Comparison of ENCODE assay signal across 19 cellular contexts in genomic region chr7:74518654-74519053, GRCh38.
"Had no signal": no experiment of that assay in that cellular context is flagged by ENCODE, and none has a peak within 500 bp of the region (broad histone marks: within the 10 kb centered on the region; RNA-seq: fewer than 3 reads in every experiment).

No MANE protein-coding gene starts in this region.

- H3K27me3 ChIP-seq: SJCRH30 had no signal

- H3K9me3 ChIP-seq: SJCRH30 had no signal

- ATAC-seq: Right ventricle myocardium inferior, SK-N-SH treated with all-trans-retinoic acid at 6 μM for 48 hours had no signal

- H3K9ac ChIP-seq: KMS-11 had no signal

- FAIRE-seq: HTR-8/SVneo had no signal

- H3K27ac ChIP-seq: HL-60, KMS-11, SJCRH30 had no signal

- H3K4me3 ChIP-seq: SJCRH30 had no signal

- DNase-seq: Kasumi-1, MM.1S, MV-4-11, NCI-H1048, NCI-H1105, NCI-H1694 treated with DMSO at 0.1 percent for 48 hours, NCI-H1930, NCI-H2107, NCI-H2227 treated with DMSO at 0.1 percent for 48 hours, NCI-H524, NCI-H526 treated with DMSO at 0.1 percent for 48 hours, NCI-H774, SHP77 treated with DMSO at 0.1 percent for 48 hours, SJCRH30 had no signal

- H3K4me2 ChIP-seq: KMS-11 had no signal
